Comparison of ENCODE assay signal across 13 cellular contexts in the genomic region with DNA sequence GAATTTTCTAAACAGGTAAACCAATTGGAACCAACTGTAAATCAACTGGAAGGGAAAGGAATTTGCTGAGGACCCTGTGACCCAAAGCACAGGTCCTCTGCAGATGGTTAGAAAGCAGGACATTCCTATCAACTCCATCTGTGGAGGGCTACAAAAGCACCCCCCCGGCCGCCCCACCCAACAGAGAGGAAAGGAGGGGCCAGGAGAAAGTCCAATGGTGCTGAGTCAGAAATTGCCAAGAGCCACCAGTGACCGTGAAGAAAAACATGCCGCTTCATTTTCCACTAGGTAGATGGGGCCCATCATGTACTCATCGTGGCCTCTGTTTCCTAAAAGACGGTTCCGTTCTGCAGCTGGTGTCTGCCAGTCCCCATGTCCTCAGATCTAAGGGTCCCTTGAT.
A peak's percentile ranks its signal among the peaks of the same experiment; 100 is the strongest.
DNase-seq lines count a peak whose midpoint lies in the region; ATAC-seq and TF ChIP-seq lines count a peak whose summit lies in the region.
"Had no signal": no experiment of that assay in that cellular context is flagged by ENCODE, and none has a peak within 500 bp of the region (broad histone marks: within the 10 kb centered on the region; RNA-seq: fewer than 3 reads in every experiment).

No MANE protein-coding gene starts in this region.

- WGBS in testis, 2 donors = 68 to 82% methylated on average over 7 of the region's 7 CpGs

- peak overlapping the region in 1 of 4 donors; percentile 36 for H3K4me3 ChIP-seq in Peyer's patch
- H3K4me3 ChIP-seq in testis = no peak overlapping the region
- H3K4me3 ChIP-seq: right lobe of liver had no signal

- ATAC-seq in effector memory CD8-positive, alpha-beta T cell (replicated peaks) = no peak
- ATAC-seq: right lobe of liver had no signal

- H3K27ac ChIP-seq in Peyer's patch = peak overlapping the region in 3 of 4 donors; percentile 80 to 88 (median 86)
- peak overlapping the region; percentile 19 to 37 for H3K27ac ChIP-seq in testis
- H3K27ac ChIP-seq: right lobe of liver had no signal

- H3K27ac Mint-ChIP-seq in activated CD4-positive, alpha-beta T cell treated with anti-CD3 and anti-CD28 coated beads, Interleukin-2, amount 10 ng/mL, durations not matched to agents 24 days and 14 days = peak overlapping the region; percentile 27
- peak overlapping the region; percentile 68 to 99 for H3K27ac Mint-ChIP-seq in effector memory CD8-positive, alpha-beta T cell

- H3K36me3 ChIP-seq in Peyer's patch (no peaks in the 10 kb centered on the region), testis (ENCODE audit: low read depth, missing control alignments) (no peaks in the 10 kb centered on the region)
- H3K36me3 ChIP-seq: right lobe of liver had no signal

- H3K4me3 Mint-ChIP-seq in activated CD4-positive, alpha-beta T cell treated with anti-CD3 and anti-CD28 coated beads, Interleukin-2, amount 10 ng/mL, durations not matched to agents 24 days and 14 days = peak overlapping the region; percentile 14
- H3K4me3 Mint-ChIP-seq in effector memory CD8-positive, alpha-beta T cell = peak overlapping the region in 1 of 2 donors; percentile 34
- H3K4me3 Mint-ChIP-seq: neural crest cell had no signal

- H3K27me3 ChIP-seq in Peyer's patch (no peaks in the 10 kb centered on the region), testis (no peaks in the 10 kb centered on the region)
- H3K27me3 ChIP-seq: right lobe of liver had no signal

- H3K4me1 ChIP-seq in Peyer's patch (peaks cover 5 to 50% (median 34%) of the 10 kb centered on the region in 4 donors), testis (peaks cover 61% of the 10 kb centered on the region)

- intact Hi-C loops in activated CD4-positive, alpha-beta T cell treated with anti-CD3 and anti-CD28 coated beads, Interleukin-2, amount 10 ng/mL, durations not matched to agents 24 days and 14 days (cut with micrococcal nuclease) = no loop called here
- intact Hi-C loops in testis (cut with DNase I; ENCODE audit: low total_unique reads) = no loop called here

- H3K4me1 Mint-ChIP-seq in activated CD4-positive, alpha-beta T cell treated with anti-CD3 and anti-CD28 coated beads, Interleukin-2, amount 10 ng/mL, durations not matched to agents 24 days and 14 days = peaks cover 79% of the 10 kb centered on the region
- peaks cover 85% of the 10 kb centered on the region in 2 donors for H3K4me1 Mint-ChIP-seq in effector memory CD8-positive, alpha-beta T cell (ENCODE audit: low read depth in 2 of 2)

- no peak for DNase-seq in activated CD4-positive, alpha-beta T cell treated with anti-CD3 and anti-CD28 coated beads, Interleukin-2, amount 10 ng/mL, durations not matched to agents 24 days and 14 days
- no peak for DNase-seq in activated CD4-positive, alpha-beta T cell treated with anti-CD3 and anti-CD28 coated beads, Interleukin-2, amount 50 U/mL, for 1 hour
- no peak for DNase-seq in Peyer's patch
- DNase-seq in effector memory CD8-positive, alpha-beta T cell = no peak
- no peak for DNase-seq in testis
- DNase-seq in middle frontal gyrus (ENCODE audit: extremely low spot score, low spot score) = no peak
- DNase-seq in NCI-H1092 (lab: John Stamatoyannopoulos, UW) = no peak
- no peak for DNase-seq in NCI-H446 (lab: John Stamatoyannopoulos, UW)
- DNase-seq: Calu3, NCI-H526 treated with DMSO at 0.1 percent for 48 hours, SHP77 had no signal

- H3K27me3 Mint-ChIP-seq in activated CD4-positive, alpha-beta T cell treated with anti-CD3 and anti-CD28 coated beads, Interleukin-2, amount 10 ng/mL, durations not matched to agents 24 days and 14 days = no peaks in the 10 kb centered on the region
- no peaks in the 10 kb centered on the region for H3K27me3 Mint-ChIP-seq in effector memory CD8-positive, alpha-beta T cell

- H3K9me3 Mint-ChIP-seq in activated CD4-positive, alpha-beta T cell treated with anti-CD3 and anti-CD28 coated beads, Interleukin-2, amount 10 ng/mL, durations not matched to agents 24 days and 14 days = no peaks in the 10 kb centered on the region
- H3K9me3 Mint-ChIP-seq in effector memory CD8-positive, alpha-beta T cell = no peaks in the 10 kb centered on the region
- H3K9me3 Mint-ChIP-seq: neural crest cell had no signal

- TF ChIP-seq POLR2A in Peyer's patch (IDR thresholded peaks at IDR 0.05) (no peak), testis (IDR thresholded peaks at IDR 0.05) (no peak)

- TF ChIP-seq CTCF in Peyer's patch (IDR thresholded peaks at IDR 0.05) (no peak), testis (IDR thresholded peaks at IDR 0.05) (no peak)

- H3K36me3 Mint-ChIP-seq in activated CD4-positive, alpha-beta T cell treated with anti-CD3 and anti-CD28 coated beads, Interleukin-2, amount 10 ng/mL, durations not matched to agents 24 days and 14 days (ENCODE audit: low read depth) = peaks cover 24% of the 10 kb centered on the region
- H3K36me3 Mint-ChIP-seq in effector memory CD8-positive, alpha-beta T cell (ENCODE audit: insufficient read depth) = peaks cover 34% of the 10 kb centered on the region

- H3K9me3 ChIP-seq in Peyer's patch = no peaks in the 10 kb centered on the region
- no peaks in the 10 kb centered on the region for H3K9me3 ChIP-seq in testis
- H3K9me3 ChIP-seq: right lobe of liver had no signal
